22 cellular contexts compared by ENCODE assay signal in the genomic region with DNA sequence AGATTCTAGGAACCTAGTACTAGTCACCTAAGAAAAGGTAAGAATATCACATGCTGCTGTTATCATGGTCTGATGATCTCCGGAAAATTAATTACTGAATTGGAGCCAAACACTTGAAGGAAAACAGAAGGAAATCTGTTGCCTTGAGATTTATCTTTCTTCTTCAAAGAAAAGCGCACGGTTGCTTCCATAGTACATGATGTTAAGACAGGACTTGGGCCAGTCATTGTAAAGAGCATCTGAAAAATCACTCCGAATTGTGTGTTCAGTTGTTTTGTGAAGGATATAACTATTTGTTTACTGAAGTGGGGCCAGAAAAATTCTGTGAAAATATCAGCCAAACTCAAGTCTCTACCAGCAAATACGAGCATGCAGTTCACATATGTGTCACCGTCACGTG.
DNase-seq lines count a peak whose midpoint lies in the region; ATAC-seq and TF ChIP-seq lines count a peak whose summit lies in the region.
"Had no signal": no experiment of that assay in that cellular context is flagged by ENCODE, and none has a peak within 500 bp of the region (broad histone marks: within the 10 kb centered on the region; RNA-seq: fewer than 3 reads in every experiment).

No MANE protein-coding gene starts in this region.

- POLR2A ChIA-PET in CD8-positive, alpha-beta T cell (lab: Charles Lee) = no interaction called here

- no peaks in the 10 kb centered on the region for H3K27me3 ChIP-seq in heart right ventricle
- no peaks in the 10 kb centered on the region for H3K27me3 ChIP-seq in CD8-positive, alpha-beta T cell (ENCODE audit: insufficient read depth, low read length)
- H3K27me3 ChIP-seq: BE2C had no signal

- H3K36me3 ChIP-seq in heart right ventricle = peaks cover 0 to 18% (median 0%) of the 10 kb centered on the region in 9 donors
- H3K36me3 ChIP-seq in CD8-positive, alpha-beta T cell (ENCODE audit: insufficient read depth, low read length) = no peaks in the 10 kb centered on the region
- H3K36me3 ChIP-seq: BE2C had no signal

- CTCF ChIA-PET in CD8-positive, alpha-beta T cell (lab: Charles Lee) = no interaction called here

- peaks cover 62% of the 10 kb centered on the region for H3K4me1 Mint-ChIP-seq in CD8-positive, alpha-beta T cell (ENCODE audit: low read depth)
- H3K4me1 Mint-ChIP-seq in endothelial cell (ENCODE audit: unreplicated experiment) (peaks cover 14% of the 10 kb centered on the region), neural crest cell (peaks cover 38% of the 10 kb centered on the region)
- H3K4me1 Mint-ChIP-seq in activated CD4-positive, alpha-beta T cell treated with anti-CD3 and anti-CD28 coated beads, Interleukin-2, amount 10 ng/mL, durations not matched to agents 24 days and 14 days = peaks cover 18% of the 10 kb centered on the region

- 67 to 73% methylated on average over 7 of the region's 7 CpGs for WGBS in heart right ventricle, 2 donors

- ATAC-seq in heart right ventricle (peak in 6 of 8 donors; percentile 17 to 74 (median 56)), Right ventricle myocardium inferior (no peak)
- no peak for ATAC-seq in CD8-positive, alpha-beta T cell
- ATAC-seq: HCT116, PC-3 had no signal

- no peaks in the 10 kb centered on the region for H3K9me3 ChIP-seq in heart right ventricle
- H3K9me3 ChIP-seq in CD8-positive, alpha-beta T cell (ENCODE audit: low read length) = no peaks in the 10 kb centered on the region
- H3K9me3 ChIP-seq: BE2C had no signal

- H3K9me3 Mint-ChIP-seq in CD8-positive, alpha-beta T cell = no peaks in the 10 kb centered on the region
- H3K9me3 Mint-ChIP-seq in endothelial cell (ENCODE audit: unreplicated experiment) (no peaks in the 10 kb centered on the region), neural crest cell (no peaks in the 10 kb centered on the region)
- no peaks in the 10 kb centered on the region for H3K9me3 Mint-ChIP-seq in activated CD4-positive, alpha-beta T cell treated with anti-CD3 and anti-CD28 coated beads, Interleukin-2, amount 10 ng/mL, durations not matched to agents 24 days and 14 days
- H3K9me3 Mint-ChIP-seq: CD8-positive, alpha-beta memory T cell had no signal

- peaks cover 56% of the 10 kb centered on the region for H3K36me3 Mint-ChIP-seq in CD8-positive, alpha-beta T cell
- H3K36me3 Mint-ChIP-seq in endothelial cell (ENCODE audit: low read depth, unreplicated experiment) = peaks cover 8% of the 10 kb centered on the region
- no peaks in the 10 kb centered on the region for H3K36me3 Mint-ChIP-seq in neural crest cell (ENCODE audit: low read depth)
- H3K36me3 Mint-ChIP-seq in activated CD4-positive, alpha-beta T cell treated with anti-CD3 and anti-CD28 coated beads, Interleukin-2, amount 10 ng/mL, durations not matched to agents 24 days and 14 days (ENCODE audit: low read depth) = peaks cover 24% of the 10 kb centered on the region

- no peaks in the 10 kb centered on the region for H3K27me3 Mint-ChIP-seq in CD8-positive, alpha-beta T cell (ENCODE audit: low read depth)
- H3K27me3 Mint-ChIP-seq in endothelial cell (ENCODE audit: unreplicated experiment) (peaks cover 3% of the 10 kb centered on the region), neural crest cell (ENCODE audit: low read depth) (no peaks in the 10 kb centered on the region)
- no peaks in the 10 kb centered on the region for H3K27me3 Mint-ChIP-seq in activated CD4-positive, alpha-beta T cell treated with anti-CD3 and anti-CD28 coated beads, Interleukin-2, amount 10 ng/mL, durations not matched to agents 24 days and 14 days

- TF ChIP-seq CTCF in heart right ventricle (IDR thresholded peaks at IDR 0.05) (no peak), endothelial cell (IDR thresholded peaks at IDR 0.05; ENCODE audit: unreplicated experiment) (no peak), neural crest cell (conservative IDR thresholded peaks at IDR 0.05) (no peak)
- TF ChIP-seq CTCF in CD8-positive, alpha-beta T cell (IDR thresholded peaks at IDR 0.05) = no peak

- H3K4me3 ChIP-seq in heart right ventricle = peak overlapping the region in 1 of 10 donors; percentile 1
- no peak overlapping the region for H3K4me3 ChIP-seq in CD8-positive, alpha-beta T cell (ENCODE audit: low read depth, low read length)

- H3K4me3 Mint-ChIP-seq in CD8-positive, alpha-beta T cell = no peak overlapping the region
- H3K4me3 Mint-ChIP-seq in endothelial cell (ENCODE audit: unreplicated experiment) = peak overlapping the region; percentile 10
- H3K4me3 Mint-ChIP-seq in neural crest cell = no peak overlapping the region
- H3K4me3 Mint-ChIP-seq in activated CD4-positive, alpha-beta T cell treated with anti-CD3 and anti-CD28 coated beads, Interleukin-2, amount 10 ng/mL, durations not matched to agents 24 days and 14 days = no peak overlapping the region
- H3K4me3 Mint-ChIP-seq: CD8-positive, alpha-beta memory T cell had no signal

- DNase-seq in heart right ventricle = no peak
- no peak for DNase-seq in Right ventricle myocardium inferior (ENCODE audit: missing footprints)
- no peak for DNase-seq in CD8-positive, alpha-beta T cell
- DNase-seq in endothelial cell (ENCODE audit: low spot score) = no peak
- no peak for DNase-seq in neural crest cell (ENCODE audit: low read depth, low spot score)
- no peak for DNase-seq in OCI-M2 (lab: John Stamatoyannopoulos, UW; ENCODE audit: unreplicated experiment)
- no peak for DNase-seq in activated CD4-positive, alpha-beta T cell treated with anti-CD3 and anti-CD28 coated beads, Interleukin-2, amount 10 ng/mL, durations not matched to agents 24 days and 14 days
- DNase-seq: Calu3; CD8-positive, alpha-beta memory T cell; DMS153; KBM-7; MM.1S; NCI-H1048; NCI-H1417 treated with DMSO at 0.1 percent for 48 hours; NCI-H187 treated with DMSO at 0.1 percent for 48 hours; NCI-H2107; NCI-H446 treated with DMSO at 0.1 percent for 48 hours; NCI-H526 treated with DMSO at 0.1 percent for 48 hours; PC-3; SHP77 treated with DMSO at 0.1 percent for 48 hours had no signal

- H3K27ac ChIP-seq in heart right ventricle = peak overlapping the region in 5 of 10 donors; percentile 29 to 71 (median 50)
- no peak overlapping the region for H3K27ac ChIP-seq in CD8-positive, alpha-beta T cell (ENCODE audit: low read depth, low read length)

- peaks cover 0 to 35% (median 14%) of the 10 kb centered on the region in 9 donors for H3K4me1 ChIP-seq in heart right ventricle
- peaks cover 25% of the 10 kb centered on the region for H3K4me1 ChIP-seq in CD8-positive, alpha-beta T cell (ENCODE audit: insufficient read depth, low read length)

- peak overlapping the region; percentile 23 for H3K27ac Mint-ChIP-seq in CD8-positive, alpha-beta T cell
- H3K27ac Mint-ChIP-seq in endothelial cell (ENCODE audit: unreplicated experiment) (no peak overlapping the region), neural crest cell (ENCODE audit: unreplicated experiment) (peak overlapping the region; percentile 7)
- no peak overlapping the region for H3K27ac Mint-ChIP-seq in activated CD4-positive, alpha-beta T cell treated with anti-CD3 and anti-CD28 coated beads, Interleukin-2, amount 10 ng/mL, durations not matched to agents 24 days and 14 days

- intact Hi-C loops in heart right ventricle (cut with DNase I) = loop anchor here in 1 of 10 donors (10.0 kb wide), 1 partner anchor 53 kb away; no protein-coding TSS in a partner anchor
- intact Hi-C loops in Right ventricle myocardium inferior (cut with DNase I) = loop anchor here (5.0 kb wide), 1 partner anchor 50 kb away; no protein-coding TSS in a partner anchor
- intact Hi-C loops in CD8-positive, alpha-beta T cell (cut with DNase I, micrococcal nuclease) = no loop called here
- intact Hi-C loops in activated CD4-positive, alpha-beta T cell treated with anti-CD3 and anti-CD28 coated beads, Interleukin-2, amount 10 ng/mL, durations not matched to agents 24 days and 14 days (cut with micrococcal nuclease) = no loop called here

Comparison
In these comparisons a context has a peak if more than half of its experiments do, and no peak if none do; other contexts are left out.
1. ATAC-seq: peak in heart right ventricle (6 of 8); none in Right ventricle myocardium inferior (single experiment) and CD8-positive, alpha-beta T cell (single experiment).
2. H3K27ac Mint-ChIP-seq: peak in CD8-positive, alpha-beta T cell (single experiment) and neural crest cell (single experiment); none in endothelial cell (single experiment) and activated CD4-positive, alpha-beta T cell treated with anti-CD3 and anti-CD28 coated beads, Interleukin-2, amount 10 ng/mL, durations not matched to agents 24 days and 14 days (single experiment).